Comparison of ENCODE assay signal across 21 cellular contexts in the genomic region with DNA sequence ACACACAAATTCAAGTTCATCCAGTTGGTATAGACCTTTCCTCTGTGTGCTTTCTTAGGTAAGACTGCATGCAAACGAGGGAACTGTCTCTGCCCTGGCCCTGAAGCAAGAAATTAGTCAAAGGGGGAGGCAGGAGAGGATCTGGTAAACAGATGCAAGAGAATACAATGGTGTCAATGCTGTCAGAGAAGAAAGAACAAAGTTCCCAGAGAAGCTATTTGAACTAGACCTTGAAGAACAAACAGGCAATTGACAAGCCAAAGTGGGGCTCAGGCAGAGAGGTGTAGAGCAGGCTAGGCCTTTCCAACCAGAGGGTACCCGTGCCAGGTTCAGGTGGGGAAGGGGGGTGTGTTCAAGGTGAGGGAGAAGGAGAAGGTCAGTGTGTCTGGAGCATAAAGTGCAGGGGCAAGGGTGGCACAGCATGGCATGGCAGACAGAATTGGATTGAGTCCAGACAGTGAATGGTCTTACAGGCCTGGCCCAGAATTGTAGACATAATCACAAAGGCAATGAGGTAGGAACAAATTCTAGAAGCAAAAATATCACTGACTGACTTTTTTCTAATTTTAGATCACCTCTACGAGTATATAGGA.
"Had no signal": no experiment of that assay in that cellular context is flagged by ENCODE, and none has a peak within 500 bp of the region (broad histone marks: within the 10 kb centered on the region; RNA-seq: fewer than 3 reads in every experiment).

No MANE protein-coding gene starts in this region.

- H3K36me3 Mint-ChIP-seq: activated naive CD4-positive, alpha-beta T cell treated with anti-CD3 and anti-CD28 coated beads, Interleukin-2, amount 50 U/mL, for 72 hours had no signal

- ATAC-seq: activated CD4-positive, CD25-positive, alpha-beta regulatory T cell treated with anti-CD3 and anti-CD28 coated beads, Interleukin-2, amount 50 U/mL, for 24 hours; activated naive CD4-positive, alpha-beta T cell treated with anti-CD3 and anti-CD28 coated beads, Interleukin-2, amount 50 U/mL, for 72 hours; activated T-cell treated with anti-CD3 and anti-CD28 coated beads, Interleukin-2, amount 50 U/mL, for 72 hours; left colon; lower lobe of right lung had no signal

- H3K27ac ChIP-seq: lower lobe of right lung, tibial artery had no signal

- H3K4me3 ChIP-seq: adrenal gland, lower lobe of right lung, tibial artery had no signal

- H3K36me3 ChIP-seq: adrenal gland, lower lobe of right lung, tibial artery had no signal

- H3K9me3 Mint-ChIP-seq: activated naive CD4-positive, alpha-beta T cell treated with anti-CD3 and anti-CD28 coated beads, Interleukin-2, amount 50 U/mL, for 72 hours; activated T-cell treated with anti-CD3 and anti-CD28 coated beads, Interleukin-2, amount 50 U/mL, for 72 hours; dendritic cell treated with granulocyte-macrophage colony-stimulating factor and Interleukin-4, amounts not matched to agents 40 ng/mL and 50 ng/mL, for 4 days; nephron had no signal

- DNase-seq: activated CD8-positive, alpha-beta memory T cell treated with anti-CD3 and anti-CD28 coated beads for 24 hours; activated CD8-positive, alpha-beta memory T cell treated with anti-CD3 and anti-CD28 coated beads, Interleukin-2, amount 50 U/mL, for 48 hours; activated effector memory CD4-positive, alpha-beta T cell treated with anti-CD3 and anti-CD28 coated beads, Interleukin-2, amount 50 U/mL, for 16 hours; activated T-cell treated with anti-CD3 and anti-CD28 coated beads, Interleukin-2, amount 50 U/mL, for 72 hours; effector CD8-positive, alpha-beta T cell; left colon; lower lobe of right lung; midbrain; posterior cingulate gyrus; stimulated activated CD4-positive, alpha-beta T cell treated with anti-CD3 and anti-CD28 coated beads, Interleukin-2, amount 100 ng/mL, for 24 hours; stimulated activated naive CD4-positive, alpha-beta T cell treated with Interleukin-2 at 50 U/mL for 16 hours; tibial artery had no signal

- H3K27me3 Mint-ChIP-seq: dendritic cell treated with granulocyte-macrophage colony-stimulating factor and Interleukin-4, amounts not matched to agents 40 ng/mL and 50 ng/mL, for 4 days had no signal

- H3K4me1 ChIP-seq: lower lobe of right lung, tibial artery had no signal

- H3K4me3 Mint-ChIP-seq: activated T-cell treated with anti-CD3 and anti-CD28 coated beads, Interleukin-2, amount 50 U/mL, for 72 hours; dendritic cell treated with granulocyte-macrophage colony-stimulating factor and Interleukin-4, amounts not matched to agents 40 ng/mL and 50 ng/mL, for 4 days; nephron had no signal

- FAIRE-seq: astrocyte, bronchial epithelial cell, islet of Langerhans, urothelium cell line had no signal

- H3K9me3 ChIP-seq: adrenal gland, lower lobe of right lung, tibial artery had no signal

- H3K27ac Mint-ChIP-seq: activated naive CD4-positive, alpha-beta T cell treated with anti-CD3 and anti-CD28 coated beads, Interleukin-2, amount 50 U/mL, for 72 hours; activated T-cell treated with anti-CD3 and anti-CD28 coated beads, Interleukin-2, amount 50 U/mL, for 72 hours; dendritic cell treated with granulocyte-macrophage colony-stimulating factor and Interleukin-4, amounts not matched to agents 40 ng/mL and 50 ng/mL, for 4 days had no signal

- H3K27me3 ChIP-seq: adrenal gland, tibial artery had no signal
